In the genomic region with DNA sequence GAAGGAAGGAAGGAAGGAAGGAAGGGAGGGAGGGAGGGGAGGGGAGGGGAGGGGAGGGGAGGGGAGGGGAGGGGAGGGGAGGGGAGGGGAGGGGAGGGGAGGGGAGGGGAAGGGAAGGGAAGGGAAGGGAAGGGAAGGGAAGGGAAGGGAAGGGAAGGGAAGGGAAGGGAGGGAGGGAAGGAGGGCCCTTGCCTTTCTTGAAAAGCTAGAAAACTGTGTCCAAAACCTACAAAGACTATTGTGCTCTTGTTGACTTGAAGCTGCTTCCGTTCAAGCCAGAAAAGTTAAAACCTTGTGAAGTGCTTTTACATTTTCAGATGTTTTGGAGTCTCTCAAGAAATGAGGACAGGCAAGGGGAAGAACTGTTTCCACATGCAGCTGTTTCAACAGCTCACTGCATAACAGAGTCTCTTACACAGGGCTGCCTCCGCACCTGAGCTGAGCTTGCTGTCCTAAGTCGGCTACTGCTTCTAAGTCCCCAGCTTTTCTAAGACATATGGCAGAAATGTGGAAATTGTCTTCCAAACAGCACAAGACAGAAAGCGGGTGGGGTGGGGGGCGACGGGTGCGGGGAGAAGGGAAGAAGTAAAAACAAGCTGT, we compare ENCODE assay signal across 24 cellular contexts. TPM values are rescaled to one million over a fixed set of nuclear protein-coding genes. Genes with fewer than 3 reads are reported as not detected.
A peak's percentile ranks its signal among the peaks of the same experiment; 100 is the strongest.
DNase-seq lines count a peak whose midpoint lies in the region; ATAC-seq, FAIRE-seq and TF ChIP-seq lines count a peak whose summit lies in the region.
"Had no signal": no experiment of that assay in that cellular context is flagged by ENCODE, and none has a peak within 500 bp of the region (broad histone marks: within the 10 kb centered on the region; RNA-seq: fewer than 3 reads in every experiment).

No MANE protein-coding gene starts in this region.

- no TSS peak for BruUV-seq in K562 (replicated peaks; lab: Mats Ljungman, UMichigan)

- H2AFZ ChIP-seq in K562 (ENCODE audit: low read depth, low read length), result no peak overlapping the region

- H3K36me3 ChIP-seq in K562 (ENCODE audit: control insufficient read depth, insufficient read depth, low read length) (no peaks in the 10 kb centered on the region), mesendoderm (ENCODE audit: control insufficient read depth, insufficient read depth, low read length) (no peaks in the 10 kb centered on the region), breast epithelium (no peaks in the 10 kb centered on the region)
- H3K36me3 ChIP-seq: pancreas, tibial nerve had no signal

- peak overlapping the region; percentile 13 for H3K18ac ChIP-seq in mesendoderm (ENCODE audit: low read length)

- H3K9me3 ChIP-seq in K562 (replicated peaks; ENCODE audit: control insufficient read depth, insufficient read depth, low read depth, low read length) (no peaks in the 10 kb centered on the region), breast epithelium (no peaks in the 10 kb centered on the region)
- H3K9me3 ChIP-seq: pancreas, tibial nerve had no signal

- TF ChIP-seq EP300 in K562 (IDR thresholded peaks at IDR 0.05; ENCODE audit: low read length), result no peak

- no peaks in the 10 kb centered on the region for H4K20me1 ChIP-seq in K562 (replicated peaks; ENCODE audit: control insufficient read depth, insufficient read depth, low read length)

- CTCF ChIA-PET in K562 (lab: Yijun Ruan, JAX; ENCODE audit: low intra/inter-chr PET ratio) (no interaction called here), RWPE1 (lab: Yijun Ruan, JAX) (interaction anchor here (0.9 kb wide), 1 partner anchor 505 kb away, joined by 3 read pairs; no protein-coding TSS in a partner anchor)

- TF ChIP-seq CTCF in HL-60 (IDR thresholded peaks at IDR 0.05; ENCODE audit: insufficient read depth, low read length) (no peak), K562 (IDR thresholded peaks at IDR 0.05 in 2 of 3, conservative IDR thresholded peaks at IDR 0.05 in 1 of 3; ENCODE audit: insufficient read depth in 2 of 3, low read depth in 1 of 3, low read length in 3 of 3) (no peak), type B pancreatic cell (conservative IDR thresholded peaks at IDR 0.05) (no peak), breast epithelium (IDR thresholded peaks at IDR 0.05) (no peak), RWPE1 (conservative IDR thresholded peaks at IDR 0.05; ENCODE audit: low read depth) (no peak)

- ATAC-seq in K562, result no peak
- ATAC-seq in HG03045 (IDR thresholded peaks at IDR 0.05; ENCODE audit: unreplicated experiment), result no peak
- ATAC-seq: activated naive CD8-positive, alpha-beta T cell treated with anti-CD3 and anti-CD28 coated beads, Interleukin-2, amount 50 U/mL, for 24 hours; HCT116 had no signal

- intact Hi-C loops in K562 (cut with micrococcal nuclease), result no loop called here
- intact Hi-C loops in breast epithelium (cut with DNase I; ENCODE audit: low total_unique reads), result no loop called here

- H3K79me2 ChIP-seq in K562 (ENCODE audit: control insufficient read depth, insufficient read depth, low read length), result no peaks in the 10 kb centered on the region
- H3K79me2 ChIP-seq in mesendoderm (ENCODE audit: control insufficient read depth, insufficient read depth, low read length), result peaks cover 81% of the 10 kb centered on the region

- TF ChIP-seq RAD21 in K562 (CRISPR knock-in tag; conservative IDR thresholded peaks at IDR 0.05 in 1 of 2, IDR thresholded peaks at IDR 0.05 in 1 of 2), result no peak

- no peak overlapping the region for H3K56ac ChIP-seq in mesendoderm (ENCODE audit: low read length)

- H3K9me3 Mint-ChIP-seq in type B pancreatic cell, result peaks cover 9% of the 10 kb centered on the region
- H3K9me3 Mint-ChIP-seq: activated naive CD8-positive, alpha-beta T cell treated with anti-CD3 and anti-CD28 coated beads, Interleukin-2, amount 50 U/mL, for 24 hours; activated T-helper 2 cell treated with anti-CD3 and anti-CD28 coated beads, Interferon-gamma antibody, Interleukin-2, Interleukin-4, amounts not matched to agents 10 μg/mL and 5 μg/mL and 100 μg/mL, durations not matched to agents 14 hours and 24 hours and 36 hours had no signal

- under 1% methylated on average over 7 of the region's 7 CpGs for WGBS in K562 (ENCODE audit: insufficient coverage, low coverage, missing lambda C conversion rate)
- WGBS in mesendoderm (ENCODE audit: extremely low coverage, insufficient coverage, low lambda C conversion rate), result no CpG with 5 or more reads among the region's 7 CpGs

- H3K9ac ChIP-seq in K562 (ENCODE audit: insufficient read depth in 1 of 2, low read depth in 2 of 2, low read length in 2 of 2), result no peak overlapping the region
- no peak overlapping the region for H3K9ac ChIP-seq in mesendoderm (ENCODE audit: low read length)

- H4K8ac ChIP-seq in mesendoderm (ENCODE audit: low read depth, low read length), result no peak overlapping the region

- H3K4me2 ChIP-seq in K562 (ENCODE audit: insufficient read depth, low read length), result no peak overlapping the region
- no peak overlapping the region for H3K4me2 ChIP-seq in mesendoderm (ENCODE audit: low read length)

- no peaks in the 10 kb centered on the region for H3K9me1 ChIP-seq in K562 (ENCODE audit: control insufficient read depth, insufficient read depth, low read length)

- TF ChIP-seq POLR2A in K562 (conservative IDR thresholded peaks at IDR 0.05) (no peak), breast epithelium (IDR thresholded peaks at IDR 0.05) (no peak)

- H3K27ac ChIP-seq in HL-60 (replicated peaks) (peak overlapping the region; percentile 26), K562 (ENCODE audit: extremely low read depth, low read depth, low read length) (no peak overlapping the region), mesendoderm (ENCODE audit: low read depth, low read length) (no peak overlapping the region), breast epithelium (no peak overlapping the region), RWPE1 (no peak overlapping the region)
- H3K27ac ChIP-seq: tibial nerve had no signal

- DNase-seq in HL-60 (ENCODE audit: low read depth in 1 of 2, low spot score in 1 of 2), result peak in 1 of 2 experiments; percentile 82
- DNase-seq in K562 (ENCODE audit: extremely low read depth in 1 of 4, low spot score in 3 of 4), result no peak
- DNase-seq in mesendoderm, result no peak
- no peak for DNase-seq in type B pancreatic cell (ENCODE audit: extremely low spot score, unreplicated experiment)
- DNase-seq in breast epithelium (ENCODE audit: low spot score in 2 of 2), result no peak
- DNase-seq in RWPE1 (ENCODE audit: low spot score), result no peak
- DNase-seq: activated CD4-positive, alpha-beta T cell treated with anti-CD3 and anti-CD28 coated beads, Interleukin-2, amount 50 U/mL, for 1 hour; activated CD8-positive, alpha-beta memory T cell treated with anti-CD3 and anti-CD28 coated beads, Interleukin-2, amount 50 U/mL, for 4 hours; activated naive CD8-positive, alpha-beta T cell treated with anti-CD3 and anti-CD28 coated beads, Interleukin-2, amount 50 U/mL, for 24 hours; dermis blood vessel endothelial cell; foreskin melanocyte; hippocampal formation; islet precursor cell; NCI-H1436; NCI-H2171; NCI-H526; pancreas; Right ventricle myocardium superior; stimulated activated naive CD4-positive, alpha-beta T cell treated with Interleukin-2 at 50 U/mL for 16 hours had no signal

- no peak overlapping the region for H2BK5ac ChIP-seq in mesendoderm (ENCODE audit: low read length)

- in situ Hi-C loops in K562 (cut with MboI), result no loop called here

- POLR2A ChIA-PET in K562 (lab: Yijun Ruan, JAX), result no interaction called here
- POLR2A ChIA-PET in RWPE1 (lab: Yijun Ruan, JAX; ENCODE audit: low non-redundant PET), result no interaction called here

- H3K4me1 Mint-ChIP-seq in type B pancreatic cell (ENCODE audit: unreplicated experiment), result peaks cover 77% of the 10 kb centered on the region

- no peaks in the 10 kb centered on the region for H3K27me3 ChIP-seq in HL-60 (ENCODE audit: insufficient read depth, poor library complexity, severe bottlenecking)
- peaks cover 0 to 32% of the 10 kb centered on the region in 2 experiments; a peak in 3 of 5 replicates for H3K27me3 ChIP-seq in K562 (ENCODE audit: control insufficient read depth in 2 of 2, insufficient read depth in 2 of 2, low read length in 2 of 2)
- no peaks in the 10 kb centered on the region for H3K27me3 ChIP-seq in mesendoderm (ENCODE audit: insufficient read depth, low read length, poor library complexity)
- H3K27me3 ChIP-seq in breast epithelium, result no peaks in the 10 kb centered on the region
- H3K27me3 ChIP-seq: pancreas, tibial nerve had no signal

- H3K4me3 Mint-ChIP-seq in type B pancreatic cell, result no peak overlapping the region
- H3K4me3 Mint-ChIP-seq: activated naive CD8-positive, alpha-beta T cell treated with anti-CD3 and anti-CD28 coated beads, Interleukin-2, amount 50 U/mL, for 24 hours had no signal

- H3K27me3 Mint-ChIP-seq in type B pancreatic cell, result no peaks in the 10 kb centered on the region

- no peak overlapping the region for H4K5ac ChIP-seq in mesendoderm (ENCODE audit: low read length)

- FAIRE-seq in K562 (lab: Jason Lieb, UNC), result no peak
- FAIRE-seq: pancreas had no signal

- peak overlapping the region; percentile 34 for H3K27ac Mint-ChIP-seq in type B pancreatic cell
- H3K27ac Mint-ChIP-seq: activated naive CD8-positive, alpha-beta T cell treated with anti-CD3 and anti-CD28 coated beads, Interleukin-2, amount 50 U/mL, for 24 hours; activated T-helper 2 cell treated with anti-CD3 and anti-CD28 coated beads, Interferon-gamma antibody, Interleukin-2, Interleukin-4, amounts not matched to agents 10 μg/mL and 5 μg/mL and 100 μg/mL, durations not matched to agents 14 hours and 24 hours and 36 hours had no signal

- H3K4me1 ChIP-seq in K562 (replicated peaks in 1 of 2; ENCODE audit: control insufficient read depth in 2 of 2, insufficient read depth in 2 of 2, low read length in 2 of 2) (no peaks in the 10 kb centered on the region), mesendoderm (ENCODE audit: control insufficient read depth, low read depth, low read length) (peaks cover 9% of the 10 kb centered on the region), breast epithelium (peaks cover 0 to 4% of the 10 kb centered on the region in 2 donors)

- H3K23ac ChIP-seq in mesendoderm (ENCODE audit: low read length), result no peak overlapping the region

- no peak overlapping the region for H3K4me3 ChIP-seq in HL-60 (replicated peaks; ENCODE audit: insufficient read depth, low read length)
- H3K4me3 ChIP-seq in K562, result no peak overlapping the region
- no peak overlapping the region for H3K4me3 ChIP-seq in mesendoderm (ENCODE audit: low read length)
- H3K4me3 ChIP-seq in breast epithelium, result no peak overlapping the region
- H3K4me3 ChIP-seq: lung, pancreas, tibial nerve had no signal

- H3K4ac ChIP-seq in mesendoderm (ENCODE audit: low read depth, low read length), result no peak overlapping the region

- H3K36me3 Mint-ChIP-seq in type B pancreatic cell, result peaks cover 21% of the 10 kb centered on the region

- H2BK120ac ChIP-seq in mesendoderm (ENCODE audit: low read depth, low read length), result no peak overlapping the region

- no peak overlapping the region for H2BK15ac ChIP-seq in mesendoderm (replicated peaks; ENCODE audit: low read depth)

- no peak overlapping the region for H2AK5ac ChIP-seq in mesendoderm (ENCODE audit: low read length)

- peaks cover 43% of the 10 kb centered on the region for H3K79me1 ChIP-seq in mesendoderm (ENCODE audit: low read length)

RNA-seq across cellular contexts. Expression of a gene that starts 46.1 kb away (rescaled TPM):
- total RNA-seq in K562 (2011; cell fraction: chromatin; rRNA removed; ENCODE audit: low replicate concordance), result not detected in 2 replicates
- 0.13 TPM in 1 of 2 replicates, not detected in the other for total RNA-seq in K562 (2011; cell fraction: nucleolus; rRNA removed)
- total RNA-seq in K562 (2011; cell fraction: nucleoplasm; rRNA removed), result not detected in 2 replicates
- total RNA-seq in K562 (2014; rRNA removed) (not detected in 2 replicates), K562 (2014; rRNA removed; fragmentation: Illumina TruSeq; extraction: Trizol) (not detected in 2 replicates), K562 (2015; rRNA removed; fragmentation: Illumina TruSeq; extraction: Trizol) (not detected in 2 replicates), K562 (2021) (0.07 and 0.13 TPM in 2 replicates), type B pancreatic cell (ENCODE audit: low replicate concordance) (47.9 and 53.1 TPM in 2 replicates), breast epithelium (10 to 100 TPM in 1 of 3 donors, 1 to 10 TPM in 1, under 1 TPM in 1; 0.64 to 13.5 (median 6.2) TPM)
- polyA plus RNA-seq in K562 (2011; rRNA removed) (not detected in 2 replicates), K562 (2014; fragmentation: Illumina TruSeq; extraction: Trizol) (0.19 TPM in 1 of 2 replicates, not detected in the other), K562 (2014; fragmentation: Nextera tagmentation; extraction: Ambion mirVana) (not detected), K562 (2014; rRNA removed) (not detected in 2 replicates)
- not detected in 2 replicates for polyA plus RNA-seq in K562 (2011; cell fraction: cytosol; rRNA removed)
- polyA plus RNA-seq in K562 (2011; cell fraction: nucleus; rRNA removed), result 0.03 TPM in 1 of 2 replicates, not detected in the other
- 0.01 and 0.03 TPM in 2 replicates for polyA plus RNA-seq in K562 (2012)
- polyA minus RNA-seq in K562 (2011; rRNA and poly(A)+ RNA removed), result not detected in 2 replicates
- not detected in 2 replicates for polyA minus RNA-seq in K562 (2011; cell fraction: cytosol; rRNA and poly(A)+ RNA removed)
- 0.11 TPM in 1 of 2 replicates, not detected in the other for polyA minus RNA-seq in K562 (2011; cell fraction: nucleus; rRNA and poly(A)+ RNA removed)
- polyA plus RNA-seq in mesendoderm (2013, experiment 1 of 2), result 45.5 TPM
- polyA plus RNA-seq in mesendoderm (2013, experiment 2 of 2), result 46.4 TPM
